In genomic region chr3:52197499-52197841, GRCh38 we compare ENCODE assay signal across 9 cellular contexts. TPM values are rescaled to one million over a fixed set of nuclear protein-coding genes. Genes with fewer than 3 reads are reported as not detected.
DNase-seq lines count a peak whose midpoint lies in the region; ATAC-seq, FAIRE-seq and TF ChIP-seq lines count a peak whose summit lies in the region.
"Had no signal": no experiment of that assay in that cellular context is flagged by ENCODE, and none has a peak within 500 bp of the region (broad histone marks: within the 10 kb centered on the region; RNA-seq: fewer than 3 reads in every experiment).

No MANE protein-coding gene starts in this region.

- H3K9me3 Mint-ChIP-seq in H9 = no peaks in the 10 kb centered on the region

- H3K27me3 Mint-ChIP-seq in H9 (ENCODE audit: low read depth) = peaks cover 10% of the 10 kb centered on the region

- H3K27ac ChIP-seq in H9 (ENCODE audit: insufficient read length, low read depth, low read length) (no peak overlapping the region), WERI-Rb-1 (peak overlapping the region; percentile 32), right atrium auricular region (peak overlapping the region; percentile 87 to 93), small intestine (ENCODE audit: low read depth in 1 of 2, low read length in 1 of 2) (peak overlapping the region; percentile 87 to 95)

- peaks cover 11% of the 10 kb centered on the region for H3K36me3 ChIP-seq in WERI-Rb-1
- peaks cover 14% of the 10 kb centered on the region for H3K36me3 ChIP-seq in right atrium auricular region
- H3K36me3 ChIP-seq in small intestine (ENCODE audit: control insufficient read depth in 2 of 2, insufficient read depth in 2 of 2, low read length in 2 of 2) = peaks cover 1 to 2% of the 10 kb centered on the region in 2 donors

- no peak for FAIRE-seq in small intestine (lab: Jason Lieb, UNC)

- no peak overlapping the region for H2BK120ac ChIP-seq in H9 (ENCODE audit: low read depth, low read length, poor library complexity, severe bottlenecking)

- ATAC-seq in HG03342 (IDR thresholded peaks at IDR 0.05; ENCODE audit: unreplicated experiment) (no peak), GM21576 (IDR thresholded peaks at IDR 0.05; ENCODE audit: unreplicated experiment) (no peak), HG03521 (IDR thresholded peaks at IDR 0.05; ENCODE audit: unreplicated experiment) (no peak)

- no peak overlapping the region for H4K91ac ChIP-seq in H9 (ENCODE audit: insufficient read length, low read depth, low read length)

- H3K4me1 ChIP-seq in H9 (ENCODE audit: insufficient read depth, low read length) = no peaks in the 10 kb centered on the region
- peaks cover 0 to 63% of the 10 kb centered on the region in 2 donors for H3K4me1 ChIP-seq in right atrium auricular region
- peaks cover 7 to 12% of the 10 kb centered on the region in 2 donors for H3K4me1 ChIP-seq in small intestine (ENCODE audit: control insufficient read depth in 2 of 2, insufficient read depth in 1 of 2, low read depth in 1 of 2, low read length in 1 of 2)

- no peak overlapping the region for H3K56ac ChIP-seq in H9 (ENCODE audit: insufficient read length, low read depth, low read length)

- peaks cover 16 to 17% of the 10 kb centered on the region in 2 experiments for H3K4me1 Mint-ChIP-seq in H9

- H3K27me3 ChIP-seq in H9 (ENCODE audit: insufficient read depth, low read length) (no peaks in the 10 kb centered on the region; the same call in 1 of the 2 replicates), WERI-Rb-1 (ENCODE audit: insufficient read depth, low read depth, severe bottlenecking) (no peaks in the 10 kb centered on the region), right atrium auricular region (no peaks in the 10 kb centered on the region), small intestine (ENCODE audit: control insufficient read depth in 2 of 2, insufficient read depth in 2 of 2, low read length in 2 of 2) (no peaks in the 10 kb centered on the region)

- no peak overlapping the region for H3K23ac ChIP-seq in H9 (ENCODE audit: insufficient read length, low read depth, low read length)

- no peak overlapping the region for H2BK5ac ChIP-seq in H9 (ENCODE audit: insufficient read length, low read length)

- H4K8ac ChIP-seq in H9 (replicated peaks; ENCODE audit: insufficient read length, low read depth, low read length) = no peak overlapping the region

- peaks cover 12 to 32% (median 27%) of the 10 kb centered on the region in 3 experiments; a peak in 6 of 7 replicates for H3K36me3 Mint-ChIP-seq in H9 (ENCODE audit: insufficient read depth in 1 of 3, low read depth in 3 of 3)

- H3K23me2 ChIP-seq in H9 (ENCODE audit: insufficient read length, low read depth, low read length, poor library complexity, severe bottlenecking) = peaks cover 7% of the 10 kb centered on the region

- H3K4me3 Mint-ChIP-seq in H9 = peak overlapping the region; percentile 98 to 99

- no peak overlapping the region for H3K9ac ChIP-seq in H9 (ENCODE audit: extremely low read depth, insufficient read length, low read length)

- H4K5ac ChIP-seq in H9 (ENCODE audit: insufficient read length, low read depth, low read length) = no peak overlapping the region

- TF ChIP-seq CTCF in H9 (conservative IDR thresholded peaks at IDR 0.05) = no peak
- no peak for TF ChIP-seq CTCF in WERI-Rb-1 (IDR thresholded peaks at IDR 0.05; ENCODE audit: low read depth, low read length)
- TF ChIP-seq CTCF in right atrium auricular region (IDR thresholded peaks at IDR 0.05) = no peak

- no peaks in the 10 kb centered on the region for H3K79me2 ChIP-seq in H9 (ENCODE audit: insufficient read depth, low read length)

- no peak overlapping the region for H2AFZ ChIP-seq in H9 (ENCODE audit: low read length)

- no peaks in the 10 kb centered on the region for H4K20me1 ChIP-seq in H9 (ENCODE audit: control insufficient read depth, insufficient read depth, insufficient read length)

- WGBS in H9 (ENCODE audit: extremely low coverage, insufficient read length, low lambda C conversion rate) = no CpG with 5 or more reads among the region's 10 CpGs
- 17 to 42% (median 27%) methylated on average over 10 of the region's 10 CpGs for WGBS in small intestine, 3 donors

- H3K14ac ChIP-seq in H9 (ENCODE audit: insufficient read depth, low read length) = 0 out of 2 replicates have a peak overlapping the region, but pooled peaks have one; percentile 28

- no peak overlapping the region for H2BK20ac ChIP-seq in H9 (ENCODE audit: low read depth, low read length, poor library complexity, severe bottlenecking)

- no peak overlapping the region for H2BK15ac ChIP-seq in H9 (ENCODE audit: low read depth, low read length)

- H3K4me2 ChIP-seq in H9 (ENCODE audit: insufficient read depth, insufficient read length, low read length) = peak overlapping the region; percentile 82

- H3K9me3 ChIP-seq in H9 (ENCODE audit: control insufficient read depth, low read depth, low read length) (no peaks in the 10 kb centered on the region), WERI-Rb-1 (ENCODE audit: severe bottlenecking) (no peaks in the 10 kb centered on the region), right atrium auricular region (no peaks in the 10 kb centered on the region), small intestine (ENCODE audit: control insufficient read depth, low read depth) (no peaks in the 10 kb centered on the region)

- H3T11ph ChIP-seq in H9 (ENCODE audit: low read length) = no peak overlapping the region

- no peak overlapping the region for H2AK5ac ChIP-seq in H9 (ENCODE audit: insufficient read length, low read length)

- H3K4me3 ChIP-seq in WERI-Rb-1 (ENCODE audit: low read depth, low read length) (peak overlapping the region; percentile 19; the same call in 1 of the 2 replicates), right atrium auricular region (peak overlapping the region; percentile 88 to 99), small intestine (ENCODE audit: low read depth in 1 of 2, low read length in 2 of 2) (peak overlapping the region in 1 of 2 donors; percentile 13)

- H3K18ac ChIP-seq in H9 (ENCODE audit: insufficient read length, low read depth, low read length) = peak overlapping the region; percentile 16

- no peaks in the 10 kb centered on the region for H3K79me1 ChIP-seq in H9 (ENCODE audit: insufficient read depth, low read depth, low read length, poor library complexity, severe bottlenecking)

- DNase-seq in H9 (no peak), WERI-Rb-1 (no peak), right atrium auricular region (ENCODE audit: low spot score) (no peak), small intestine (no peak), HUDEP-2 (lab: John Stamatoyannopoulos, UW; ENCODE audit: unreplicated experiment in 76 of 76) (no peak)

- no peak overlapping the region for H2BK12ac ChIP-seq in H9 (ENCODE audit: insufficient read length, low read depth, low read length)

- no peak overlapping the region for H3K4ac ChIP-seq in H9 (ENCODE audit: low read depth, low read length)

- peak overlapping the region in 1 of 3 experiments; percentile 94; a peak in 3 of 7 replicates for H3K27ac Mint-ChIP-seq in H9

RNA-seq across cellular contexts. Expression of gene ALAS1, which starts 0.5 kb away (rescaled TPM):
- total RNA-seq in H9 (2021) (39.1 and 40.4 TPM in 2 replicates), right atrium auricular region (100 to 1,000 TPM in 1 of 2 donors, 10 to 100 TPM in 1; 69.7 to 103 TPM)
- 10 to 100 TPM; 40.9 to 99.7 (median 85.0) TPM for polyA plus RNA-seq in small intestine

RNA-seq across cellular contexts. Expression of gene TLR9, which starts 28.0 kb away (rescaled TPM):
- not detected in 2 replicates for total RNA-seq in H9 (2021)
- total RNA-seq in right atrium auricular region = not detected
- under 1 TPM in 1 of 3 donors, not detected in 2; 0.12 TPM for polyA plus RNA-seq in small intestine
- total RNA-seq: NCI-H460 had no signal

RNA-seq across cellular contexts. Expression of gene TWF2, which starts 41.5 kb away (rescaled TPM):
- total RNA-seq in H9 (2021) = 44.8 and 50.9 TPM in 2 replicates
- total RNA-seq in right atrium auricular region = 10 to 100 TPM; 54.4 to 58.6 TPM
- 10 to 100 TPM; 47.6 to 54.1 (median 53.8) TPM for polyA plus RNA-seq in small intestine

RNA-seq across cellular contexts. Expression of gene POC1A, which starts 43.2 kb away (rescaled TPM):
- total RNA-seq in H9 (2021) = 29.0 and 29.3 TPM in 2 replicates
- total RNA-seq in right atrium auricular region = under 1 TPM; 0.47 to 0.78 TPM
- polyA plus RNA-seq in small intestine = 10 to 100 TPM in 1 of 3 donors, 1 to 10 TPM in 2; 2.7 to 19.4 (median 4.1) TPM

RNA-seq across cellular contexts. Expression of gene PPM1M, which starts 48.1 kb away (rescaled TPM):
- total RNA-seq in H9 (2021) (6.1 and 7.4 TPM in 2 replicates), right atrium auricular region (1 to 10 TPM; 5.7 to 8.1 TPM)
- polyA plus RNA-seq in small intestine = 1 to 10 TPM; 1.8 to 9.3 (median 8.4) TPM
